ENCODE assay signal across 8 cellular contexts in the genomic region with DNA sequence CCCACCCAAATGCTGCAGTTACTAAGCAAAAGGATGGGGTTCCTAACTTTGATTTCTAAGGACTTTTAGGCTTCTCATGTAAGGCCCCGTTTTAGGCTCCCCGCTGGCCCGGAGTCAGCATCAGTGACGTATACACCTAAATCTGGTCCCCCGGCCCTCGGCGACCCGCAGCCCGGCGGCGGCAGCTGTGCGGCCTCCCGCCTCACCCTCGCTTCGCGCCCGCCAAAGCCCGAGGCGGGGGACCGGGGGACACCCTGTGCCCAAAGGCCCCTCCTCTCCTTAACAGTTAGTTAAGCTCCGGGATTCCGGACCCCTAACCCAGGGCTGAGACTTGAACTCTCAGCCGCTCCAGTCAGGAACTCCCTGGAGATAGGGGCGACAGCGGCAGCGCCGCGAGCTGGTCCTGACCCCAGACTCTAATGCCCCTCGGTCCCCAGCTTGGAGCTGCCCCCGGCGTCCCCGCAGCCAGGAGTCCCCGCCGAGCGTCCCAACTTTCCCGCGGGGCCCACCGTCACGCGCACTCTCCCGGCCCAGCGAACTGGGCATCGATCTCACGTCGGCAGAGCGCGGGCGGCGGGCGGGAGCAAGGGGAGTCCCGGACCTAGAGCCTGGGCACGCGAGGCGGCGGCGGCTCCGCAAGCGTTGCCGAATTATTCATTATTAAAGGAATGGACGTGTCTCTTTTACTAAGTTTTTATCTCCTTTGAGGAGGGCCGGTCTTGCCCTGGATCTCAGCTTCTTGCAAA. TPM values are rescaled to one million over a fixed set of nuclear protein-coding genes. Genes with fewer than 3 reads are reported as not detected.
DNase-seq lines count a peak whose midpoint lies in the region; ATAC-seq, FAIRE-seq and TF ChIP-seq lines count a peak whose summit lies in the region.

No MANE protein-coding gene starts in this region.

- peaks cover 11% of the 10 kb centered on the region for H3K27me3 ChIP-seq in bronchial epithelial cell (ENCODE audit: control insufficient read depth, insufficient read depth, low read length)
- H3K27me3 ChIP-seq in right lobe of liver = no peaks in the 10 kb centered on the region

- TF ChIP-seq CTCF in bronchial epithelial cell (IDR thresholded peaks at IDR 0.05; ENCODE audit: insufficient read depth, low read length, severe bottlenecking) (no peak), right lobe of liver (IDR thresholded peaks at IDR 0.05) (no peak)

- no peak for TF ChIP-seq POLR2A in right lobe of liver (IDR thresholded peaks at IDR 0.05)

- DNase-seq in ELF-1 (ENCODE audit: low read depth, low spot score) = peak; percentile 10
- peak; percentile 34 for DNase-seq in T-helper 9 cell
- no peak for DNase-seq in bronchial epithelial cell (ENCODE audit: low read depth)
- DNase-seq in right lobe of liver = peak; percentile 60 to 68 (median 64)
- DNase-seq in stimulated activated CD4-positive, alpha-beta T cell treated with anti-CD3 and anti-CD28 coated beads, TNF-alpha, amount 100 ng/mL, for 4 hours (ENCODE audit: low read depth in 3 of 3) = peak; percentile 5 to 28 (median 9)
- DNase-seq in middle frontal gyrus (ENCODE audit: extremely low spot score, low spot score) = no peak
- no peak for DNase-seq in NCI-H146 treated with DMSO at 0.1 percent for 48 hours (lab: John Stamatoyannopoulos, UW; ENCODE audit: unreplicated experiment)

- H3K36me3 ChIP-seq in bronchial epithelial cell (ENCODE audit: control insufficient read depth, insufficient read depth, low read length) (no peaks in the 10 kb centered on the region), right lobe of liver (no peaks in the 10 kb centered on the region)

- intact Hi-C loops in right lobe of liver (cut with DNase I) = no loop called here

- no peak for FAIRE-seq in bronchial epithelial cell (lab: Jason Lieb, UNC)

- no peaks in the 10 kb centered on the region for H3K9me3 ChIP-seq in right lobe of liver

- H3K27ac ChIP-seq in right lobe of liver = peak overlapping the region; percentile 17 to 80 (median 68)

- peaks cover 0 to 19% (median 7%) of the 10 kb centered on the region in 4 donors for H3K4me1 ChIP-seq in right lobe of liver

- peak in 1 of 4 donors; percentile 16 for ATAC-seq in right lobe of liver
- ATAC-seq in GM21576 (IDR thresholded peaks at IDR 0.05; ENCODE audit: unreplicated experiment) = no peak

- 0% methylated on average over 11 of the region's 61 CpGs for WGBS in right lobe of liver (ENCODE audit: insufficient coverage, low coverage, low lambda C conversion rate, missing lambda C conversion rate)

- peak overlapping the region; percentile 92 for H3K4me3 ChIP-seq in bronchial epithelial cell (ENCODE audit: low read depth, low read length)
- H3K4me3 ChIP-seq in right lobe of liver = peak overlapping the region; percentile 78 to 86 (median 85)

RNA-seq across cellular contexts. Expression of a gene that starts 1.5 kb away (rescaled TPM):
- total RNA-seq in bronchial epithelial cell (0.77 and 0.79 TPM in 2 replicates), right lobe of liver (10 to 100 TPM in 3 of 6 experiments, 1 to 10 TPM in 3; 4.8 to 15.9 (median 8.9) TPM)

Comparison
In these comparisons a context has a peak if more than half of its experiments do, and no peak if none do; other contexts are left out.
1. DNase-seq: peak in ELF-1 (single experiment), T-helper 9 cell (single experiment), right lobe of liver (3 of 3) and stimulated activated CD4-positive, alpha-beta T cell treated with anti-CD3 and anti-CD28 coated beads, TNF-alpha, amount 100 ng/mL, for 4 hours (3 of 3); none in bronchial epithelial cell (single experiment), middle frontal gyrus (single experiment) and NCI-H146 treated with DMSO at 0.1 percent for 48 hours (single experiment).